In the genomic region with DNA sequence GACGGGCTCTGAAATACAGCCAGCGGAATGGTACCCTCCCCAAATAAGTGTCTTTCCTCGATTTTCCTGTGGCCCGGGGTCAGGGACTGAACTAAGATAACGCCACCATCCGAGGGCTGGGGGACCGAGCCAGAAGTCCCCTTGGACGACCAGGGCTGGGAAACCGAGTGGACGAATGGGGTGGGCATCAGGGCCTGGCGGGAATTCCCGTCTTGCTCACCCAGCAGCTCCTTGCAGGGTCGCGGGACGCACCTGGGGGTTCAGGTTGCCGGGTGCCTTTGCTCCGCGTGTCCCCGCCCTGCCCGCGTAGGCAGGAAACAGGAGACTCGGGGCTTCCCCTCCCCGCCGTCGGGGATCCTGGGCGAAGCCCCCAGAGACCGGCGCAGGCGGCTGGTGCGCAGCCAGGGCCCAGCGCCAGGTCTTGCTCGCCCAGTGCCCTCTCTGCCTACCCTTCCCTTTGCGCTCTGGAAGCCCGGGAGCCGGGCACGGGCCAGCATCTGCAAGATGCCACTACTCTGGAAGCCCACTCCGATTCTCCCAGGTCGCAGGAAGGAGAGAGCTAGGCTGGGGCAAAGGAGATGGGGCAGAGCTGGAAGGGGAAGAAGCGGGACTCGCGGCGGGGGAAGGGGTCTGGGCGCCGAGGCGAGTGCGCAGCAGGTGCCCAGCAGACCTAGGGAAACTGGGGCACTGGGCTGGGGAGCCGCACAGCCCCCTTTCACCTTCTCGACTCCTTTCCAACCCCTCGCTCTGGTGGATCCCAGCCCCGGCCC, we compare ENCODE assay signal across 9 cellular contexts. TPM values are rescaled to one million over a fixed set of nuclear protein-coding genes. Genes with fewer than 3 reads are reported as not detected.
DNase-seq lines count a peak whose midpoint lies in the region; ATAC-seq and TF ChIP-seq lines count a peak whose summit lies in the region.
"Had no signal": no experiment of that assay in that cellular context is flagged by ENCODE, and none has a peak within 500 bp of the region (broad histone marks: within the 10 kb centered on the region; RNA-seq: fewer than 3 reads in every experiment).

No MANE protein-coding gene starts in this region.

- no peak overlapping the region for H3K9ac ChIP-seq in SK-N-SH

- no peak overlapping the region for H2AFZ ChIP-seq in SK-N-SH (ENCODE audit: low read depth)

- H3F3A ChIP-seq in SK-N-SH (replicated peaks; ENCODE audit: insufficient read depth): peaks cover 4% of the 10 kb centered on the region

- H3K27ac Mint-ChIP-seq in T-helper 2 cell treated with Interferon-gamma antibody and Interleukin-4, amounts not matched to agents 5 μg/mL and 100 μg/mL, for 36 hours: no peak overlapping the region
- H3K27ac Mint-ChIP-seq in stimulated activated naive B cell treated with anti-CD40 and anti-IgM and Interleukin-4, amounts not matched to agents 10 μg/mL and 1 μg/mL and 100 μg/mL, for 72 hours: peak overlapping the region; percentile 81

- no peak overlapping the region for H3K27ac ChIP-seq in SK-N-SH (ENCODE audit: low read depth in 2 of 2, low read length in 1 of 2)
- no peak overlapping the region for H3K27ac ChIP-seq in left ventricle myocardium inferior (replicated peaks)

- no peaks in the 10 kb centered on the region for H3K9me3 ChIP-seq in SK-N-SH
- H3K9me3 ChIP-seq in left ventricle myocardium inferior (replicated peaks): no peaks in the 10 kb centered on the region

- H3K4me1 Mint-ChIP-seq in T-helper 2 cell treated with Interferon-gamma antibody and Interleukin-4, amounts not matched to agents 5 μg/mL and 100 μg/mL, for 36 hours (ENCODE audit: low read depth): peaks cover 8% of the 10 kb centered on the region
- peaks cover 19 to 34% of the 10 kb centered on the region in 2 donors for H3K4me1 Mint-ChIP-seq in stimulated activated naive B cell treated with anti-CD40 and anti-IgM and Interleukin-4, amounts not matched to agents 10 μg/mL and 1 μg/mL and 100 μg/mL, for 72 hours

- no peaks in the 10 kb centered on the region for H3K9me3 Mint-ChIP-seq in T-helper 2 cell treated with Interferon-gamma antibody and Interleukin-4, amounts not matched to agents 5 μg/mL and 100 μg/mL, for 36 hours
- no peaks in the 10 kb centered on the region for H3K9me3 Mint-ChIP-seq in stimulated activated naive B cell treated with anti-CD40 and anti-IgM and Interleukin-4, amounts not matched to agents 10 μg/mL and 1 μg/mL and 100 μg/mL, for 72 hours

- no peak for TF ChIP-seq EP300 in SK-N-SH (IDR thresholded peaks at IDR 0.05; ENCODE audit: borderline replicate concordance in 1 of 2, low read depth in 1 of 2, low read length in 1 of 2)

- TF ChIP-seq CTCF in SK-N-SH (IDR thresholded peaks at IDR 0.05): no peak
- no peak for TF ChIP-seq CTCF in left ventricle myocardium inferior (IDR thresholded peaks at IDR 0.05; ENCODE audit: borderline replicate concordance)

- intact Hi-C loops in left ventricle myocardium inferior (cut with micrococcal nuclease): loop anchor here (5.0 kb wide), 1 partner anchor 63 kb away; no protein-coding TSS in a partner anchor

- H3K27me3 ChIP-seq in SK-N-SH (ENCODE audit: insufficient read depth) (peaks cover 46% of the 10 kb centered on the region), left ventricle myocardium inferior (ENCODE audit: low read depth) (peaks cover 64% of the 10 kb centered on the region)

- peaks cover 28% of the 10 kb centered on the region for H4K20me1 ChIP-seq in SK-N-SH (ENCODE audit: insufficient read depth)

- 6% methylated on average over 36 of the region's 50 CpGs for WGBS in SK-N-SH (ENCODE audit: low lambda C conversion rate)

- H3K36me3 Mint-ChIP-seq in T-helper 2 cell treated with Interferon-gamma antibody and Interleukin-4, amounts not matched to agents 5 μg/mL and 100 μg/mL, for 36 hours (ENCODE audit: low read depth): peaks cover 13% of the 10 kb centered on the region
- peaks cover 5 to 8% of the 10 kb centered on the region in 2 donors for H3K36me3 Mint-ChIP-seq in stimulated activated naive B cell treated with anti-CD40 and anti-IgM and Interleukin-4, amounts not matched to agents 10 μg/mL and 1 μg/mL and 100 μg/mL, for 72 hours

- H3K27me3 Mint-ChIP-seq in T-helper 2 cell treated with Interferon-gamma antibody and Interleukin-4, amounts not matched to agents 5 μg/mL and 100 μg/mL, for 36 hours (ENCODE audit: low read depth): peaks cover 56% of the 10 kb centered on the region
- peaks cover 65 to 82% of the 10 kb centered on the region in 2 donors for H3K27me3 Mint-ChIP-seq in stimulated activated naive B cell treated with anti-CD40 and anti-IgM and Interleukin-4, amounts not matched to agents 10 μg/mL and 1 μg/mL and 100 μg/mL, for 72 hours

- CTCF ChIA-PET in SK-N-SH (lab: Yijun Ruan, JAX): interaction anchor here (1.0 to 98.1 kb wide), 9 partner anchors 1 to 412 kb away, joined by 3 to 3869 read pairs (median 10); a partner anchor contains a TSS
- CTCF ChIA-PET in HEK293T (lab: Yijun Ruan, JAX): interaction anchor here (0.7 to 2.5 kb wide), 3 partner anchors 17 to 115 kb away, joined by 3 to 25 read pairs (median 8); no protein-coding TSS in a partner anchor

- POLR2A ChIA-PET in SK-N-SH (lab: Yijun Ruan, JAX) (interaction anchor here (1.0 kb wide), 1 partner anchor 13 kb away, joined by 4 read pairs; a partner anchor contains a TSS), HEK293T (lab: Yijun Ruan, JAX) (interaction anchor here (0.9 to 3.0 kb wide), 2 partner anchors 13 to 17 kb away, joined by 3 to 19 read pairs; a partner anchor contains a TSS)

- H3K79me2 ChIP-seq in SK-N-SH (ENCODE audit: insufficient read depth): no peaks in the 10 kb centered on the region

- DNase-seq in T-helper 2 cell treated with Interferon-gamma antibody and Interleukin-4, amounts not matched to agents 5 μg/mL and 100 μg/mL, for 36 hours (ENCODE audit: low spot score): no peak
- DNase-seq in T-helper 2 cell: no peak
- DNase-seq in SK-N-SH: peak; percentile 74
- DNase-seq in left ventricle myocardium inferior: no peak
- DNase-seq in stimulated activated naive B cell treated with anti-CD40 and anti-IgM and Interleukin-4, amounts not matched to agents 10 μg/mL and 1 μg/mL and 100 μg/mL, for 72 hours: peak; percentile 42
- DNase-seq in HEK293T (ENCODE audit: extremely low spot score): no peak
- DNase-seq in iPS-NIHi11 (ENCODE audit: low spot score): no peak

- H3K4me2 ChIP-seq in SK-N-SH: peak overlapping the region; percentile 76; the same call in 1 of the 2 replicates

- H3K4me3 ChIP-seq in SK-N-SH (ENCODE audit: low read depth in 2 of 2, low read length in 1 of 2) (no peak overlapping the region; a peak in 1 of 4 replicates), left ventricle myocardium inferior (peak overlapping the region; percentile 60)

- no peaks in the 10 kb centered on the region for H3K9me2 ChIP-seq in SK-N-SH

- peak; percentile 45 to 53 for ATAC-seq in stimulated activated naive B cell treated with anti-CD40 and anti-IgM and Interleukin-4, amounts not matched to agents 10 μg/mL and 1 μg/mL and 100 μg/mL, for 72 hours (replicated peaks)
- ATAC-seq in GM18909 (IDR thresholded peaks at IDR 0.05; ENCODE audit: poor library complexity, unreplicated experiment): no peak

- H3K36me3 ChIP-seq in SK-N-SH (replicated peaks in 1 of 2; ENCODE audit: control insufficient read depth in 1 of 2, insufficient read depth in 2 of 2, low read length in 1 of 2): peaks cover 8 to 16% of the 10 kb centered on the region in 2 experiments
- H3K36me3 ChIP-seq in left ventricle myocardium inferior: no peaks in the 10 kb centered on the region

- peak overlapping the region; percentile 47 for H3K4me3 Mint-ChIP-seq in T-helper 2 cell treated with Interferon-gamma antibody and Interleukin-4, amounts not matched to agents 5 μg/mL and 100 μg/mL, for 36 hours
- peak overlapping the region; percentile 75 to 77 for H3K4me3 Mint-ChIP-seq in stimulated activated naive B cell treated with anti-CD40 and anti-IgM and Interleukin-4, amounts not matched to agents 10 μg/mL and 1 μg/mL and 100 μg/mL, for 72 hours

- H3K4me1 ChIP-seq in SK-N-SH (ENCODE audit: control insufficient read depth in 1 of 2, insufficient read depth in 2 of 2, low read depth in 1 of 2, low read length in 1 of 2) (peaks cover 0 to 12% of the 10 kb centered on the region in 2 experiments; a peak in 2 of 4 replicates), left ventricle myocardium inferior (peaks cover 35% of the 10 kb centered on the region)

- no peak for TF ChIP-seq RAD21 in SK-N-SH (IDR thresholded peaks at IDR 0.05; ENCODE audit: low read length)

TF ChIP-seq in SK-N-SH, 30 proteins besides CTCF, POLR2A, EP300 and RAD21:
- TF ChIP-seq, protein P1, sequence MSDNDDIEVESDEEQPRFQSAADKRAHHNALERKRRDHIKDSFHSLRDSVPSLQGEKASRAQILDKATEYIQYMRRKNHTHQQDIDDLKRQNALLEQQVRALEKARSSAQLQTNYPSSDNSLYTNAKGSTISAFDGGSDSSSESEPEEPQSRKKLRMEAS (IDR thresholded peaks at IDR 0.05; ENCODE audit: low read depth): no peak
- TF ChIP-seq EZH2phosphoT487 (IDR thresholded peaks at IDR 0.05; ENCODE audit: borderline replicate concordance, low read depth): peak; percentile 84
- TF ChIP-seq NRF1 (IDR thresholded peaks at IDR 0.05; ENCODE audit: low read depth, low read length): peak; percentile 22; the same call in 1 of the 2 replicates
- TF ChIP-seq MEF2A (IDR thresholded peaks at IDR 0.05; ENCODE audit: borderline replicate concordance, low read depth): no peak

TF ChIP-seq in HEK293T, 16 proteins besides CTCF, POLR2A, EP300 and RAD21:
- TF ChIP-seq CTBP1 (IDR thresholded peaks at IDR 0.05; ENCODE audit: borderline replicate concordance): no peak
- no peak for TF ChIP-seq NFRKB (IDR thresholded peaks at IDR 0.05)
- TF ChIP-seq SP1 (IDR thresholded peaks at IDR 0.05): no peak
- no peak for TF ChIP-seq HDGF (IDR thresholded peaks at IDR 0.05; ENCODE audit: borderline replicate concordance)
- TF ChIP-seq ARNT (IDR thresholded peaks at IDR 0.05): no peak
- TF ChIP-seq FOXM1 (IDR thresholded peaks at IDR 0.05; ENCODE audit: borderline replicate concordance): no peak
- no peak for TF ChIP-seq FOXA1 (IDR thresholded peaks at IDR 0.05)
- TF ChIP-seq L3MBTL2 (conservative IDR thresholded peaks at IDR 0.05): no peak
- no peak for TF ChIP-seq ZNF384 (IDR thresholded peaks at IDR 0.05)
- TF ChIP-seq BHLHE40 (IDR thresholded peaks at IDR 0.05; ENCODE audit: borderline replicate concordance): no peak
- no peak for TF ChIP-seq FOXK2 (IDR thresholded peaks at IDR 0.05)

RNA-seq across cellular contexts. Expression of a gene that starts 0.7 kb away (rescaled TPM):
- 0.39 and 0.45 TPM in 2 replicates for polyA plus RNA-seq in SK-N-SH (2012; rRNA removed)
- polyA plus RNA-seq in SK-N-SH (2012; cell fraction: cytosol; rRNA removed): 0.05 and 0.08 TPM in 2 replicates
- polyA plus RNA-seq in SK-N-SH (2012; cell fraction: nucleus; rRNA removed): 4.1 and 9.2 TPM in 2 replicates
- 0.52 TPM for total RNA-seq in left ventricle myocardium inferior
- total RNA-seq: epithelial cell of proximal tubule had no signal

RNA-seq across cellular contexts. Expression of a gene that starts 12.4 kb away (rescaled TPM):
- 86.7 and 89.5 TPM in 2 replicates for polyA plus RNA-seq in SK-N-SH (2012; rRNA removed)
- 38.8 and 57.6 TPM in 2 replicates for polyA plus RNA-seq in SK-N-SH (2012; cell fraction: cytosol; rRNA removed)
- 126 and 203 TPM in 2 replicates for polyA plus RNA-seq in SK-N-SH (2012; cell fraction: nucleus; rRNA removed)
- 5.7 TPM for total RNA-seq in left ventricle myocardium inferior

RNA-seq across cellular contexts. Expression of a gene that starts 33.0 kb away (rescaled TPM):
- polyA plus RNA-seq in SK-N-SH (2012; rRNA removed): not detected in 2 replicates
- polyA plus RNA-seq in SK-N-SH (2012; cell fraction: cytosol; rRNA removed): not detected in 2 replicates
- polyA plus RNA-seq in SK-N-SH (2012; cell fraction: nucleus; rRNA removed): not detected in 2 replicates
- not detected for total RNA-seq in left ventricle myocardium inferior
- total RNA-seq: epithelial cell of proximal tubule had no signal

Comparison
In these comparisons a context has a peak if more than half of its experiments do, and no peak if none do; other contexts are left out.
1. DNase-seq: peak in SK-N-SH (single experiment) and stimulated activated naive B cell treated with anti-CD40 and anti-IgM and Interleukin-4, amounts not matched to agents 10 μg/mL and 1 μg/mL and 100 μg/mL, for 72 hours (single experiment); none in T-helper 2 cell treated with Interferon-gamma antibody and Interleukin-4, amounts not matched to agents 5 μg/mL and 100 μg/mL, for 36 hours (single experiment), T-helper 2 cell (0 of 5), left ventricle myocardium inferior (single experiment), HEK293T (single experiment) and iPS-NIHi11 (single experiment).